28 cellular contexts compared by ENCODE assay signal in the genomic region with DNA sequence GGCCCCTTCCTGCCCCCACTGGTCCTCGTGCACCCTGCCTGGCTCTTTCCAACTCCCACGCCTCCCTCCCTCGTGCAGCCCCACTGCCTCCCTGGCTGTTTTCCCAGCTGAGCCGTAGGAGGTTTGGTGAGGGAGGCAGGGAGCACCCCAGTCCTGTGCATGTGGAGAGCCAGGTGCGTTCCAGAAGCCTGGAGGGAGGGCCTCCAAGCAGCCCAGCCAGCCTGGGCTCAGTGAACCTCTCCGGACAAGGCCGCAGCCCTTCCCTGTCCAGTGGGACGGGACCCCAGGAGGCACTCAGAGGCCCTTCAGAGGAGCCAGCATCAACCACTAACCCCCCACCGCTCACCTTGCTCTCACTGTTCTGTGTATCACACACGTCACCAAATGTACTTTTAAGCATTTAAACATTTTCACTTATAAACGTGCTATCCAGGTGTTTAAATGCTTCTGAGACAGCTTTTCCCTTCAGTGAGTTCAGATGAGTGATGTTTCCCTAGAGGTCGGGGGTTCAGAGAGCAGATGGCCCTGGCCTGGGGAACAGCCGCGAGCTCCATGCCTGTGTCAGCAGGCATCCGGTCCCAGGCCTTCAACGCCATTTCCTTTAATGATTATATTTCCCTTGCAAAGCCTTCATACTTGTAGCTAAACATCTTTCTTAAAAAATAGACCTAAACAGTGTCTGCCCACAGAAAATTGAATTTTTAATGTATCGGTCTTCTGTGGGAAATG.
DNase-seq lines count a peak whose midpoint lies in the region; ATAC-seq and TF ChIP-seq lines count a peak whose summit lies in the region.
"Had no signal": no experiment of that assay in that cellular context is flagged by ENCODE, and none has a peak within 500 bp of the region (broad histone marks: within the 10 kb centered on the region; RNA-seq: fewer than 3 reads in every experiment).

No MANE protein-coding gene starts in this region.

- no peak for TF ChIP-seq RAD21 in Ishikawa (IDR thresholded peaks at IDR 0.05; ENCODE audit: low read depth)

- no peak for ATAC-seq in HG02970 (IDR thresholded peaks at IDR 0.05; ENCODE audit: low FRiP score, unreplicated experiment)
- ATAC-seq: body of pancreas; effector memory CD8-positive, alpha-beta T cell; K562; PC-3; Right ventricle myocardium inferior; stimulated activated naive B cell treated with anti-CD40 and anti-IgM and Interleukin-4, amounts not matched to agents 10 μg/mL and 1 μg/mL and 100 μg/mL, for 72 hours had no signal

- H3K36me3 ChIP-seq in skeletal muscle tissue (ENCODE audit: control insufficient read depth in 3 of 3, insufficient read depth in 3 of 3, low read length in 3 of 3), result peaks cover 27 to 45% (median 31%) of the 10 kb centered on the region in 3 donors
- H3K36me3 ChIP-seq: MG63 had no signal

- DNase-seq in fibroblast of pulmonary artery (ENCODE audit: low read depth), result peak; percentile 24
- DNase-seq in lung microvascular endothelial cell (ENCODE audit: low read depth in 2 of 2), result peak; percentile 41 to 68
- DNase-seq in amniotic stem cell (lab: John Stamatoyannopoulos, UW), result no peak
- no peak for DNase-seq in NCI-H2081 treated with DMSO at 0.1 percent for 48 hours (lab: John Stamatoyannopoulos, UW)
- no peak for DNase-seq in HuH-7 (ENCODE audit: low spot score)
- DNase-seq: activated CD4-positive, alpha-beta memory T cell treated with anti-CD3 and anti-CD28 coated beads, Interleukin-2, amount 10 ng/mL, durations not matched to agents 7 days and 5 days; activated CD4-positive, CD25-positive, alpha-beta regulatory T cell; activated effector memory CD4-positive, alpha-beta T cell treated with anti-CD3 and anti-CD28 coated beads, Interleukin-2, amount 50 U/mL, for 16 hours; activated naive CD8-positive, alpha-beta T cell treated with anti-CD3 and anti-CD28 coated beads, Interleukin-2, amount 10 ng/mL, durations not matched to agents 7 days and 5 days; activated T-cell treated with anti-CD3 and anti-CD28 coated beads for 4 hours; body of pancreas; effector memory CD8-positive, alpha-beta T cell; HCEC 1CT; kidney; MG63; NCI-H1417 treated with DMSO at 0.1 percent for 48 hours; NCI-H524; nucleus accumbens; PC-3; stimulated activated CD4-positive, alpha-beta T cell treated with anti-CD3 and anti-CD28 coated beads, Interleukin-4, amount 100 ng/mL, for 1 hour; stimulated activated naive B cell treated with anti-CD40 and anti-IgM and Interleukin-4, amounts not matched to agents 10 μg/mL and 1 μg/mL and 100 μg/mL, for 72 hours had no signal

- H3K27me3 ChIP-seq in skeletal muscle tissue (ENCODE audit: control insufficient read depth in 3 of 3, insufficient read depth in 3 of 3, low read length in 3 of 3), result no peaks in the 10 kb centered on the region
- H3K27me3 ChIP-seq: body of pancreas, esophagus muscularis mucosa, MG63 had no signal

- no peaks in the 10 kb centered on the region for H3K4me1 ChIP-seq in skeletal muscle tissue (ENCODE audit: control insufficient read depth in 3 of 3, insufficient read depth in 3 of 3, low read length in 3 of 3)
- H3K4me1 ChIP-seq: body of pancreas, esophagus muscularis mucosa had no signal

- no peak for TF ChIP-seq CTCF in fibroblast of pulmonary artery (IDR thresholded peaks at IDR 0.05; ENCODE audit: low read length, missing control alignments)

- peak overlapping the region; percentile 2 for H3K27ac ChIP-seq in skeletal muscle tissue (ENCODE audit: low read depth, low read length)
- H3K27ac ChIP-seq: body of pancreas, C4-2B, esophagus muscularis mucosa had no signal

- H3K4me3 ChIP-seq in fibroblast of pulmonary artery (replicated peaks; ENCODE audit: low read depth, low read length) (no peak overlapping the region), skeletal muscle tissue (ENCODE audit: low read length in 3 of 3) (no peak overlapping the region)
- H3K4me3 ChIP-seq: body of pancreas, esophagus muscularis mucosa, K562, MG63 had no signal

- TF ChIP-seq EP300 in Ishikawa (IDR thresholded peaks at IDR 0.05; ENCODE audit: borderline replicate concordance), result no peak

- no peaks in the 10 kb centered on the region for H3K9me3 ChIP-seq in skeletal muscle tissue (ENCODE audit: control insufficient read depth in 3 of 3, low read length in 3 of 3)
- H3K9me3 ChIP-seq: body of pancreas, esophagus muscularis mucosa, MG63 had no signal

- no peak overlapping the region for H3K9ac ChIP-seq in skeletal muscle tissue (ENCODE audit: low read depth in 1 of 3, low read length in 3 of 3)

TF ChIP-seq in Ishikawa, 13 proteins besides CTCF, POLR2A, EP300 and RAD21:
- TF ChIP-seq TAF1 (IDR thresholded peaks at IDR 0.05; ENCODE audit: low read depth) (no peak), TEAD4 (IDR thresholded peaks at IDR 0.05) (no peak), YY1 (IDR thresholded peaks at IDR 0.05; ENCODE audit: low read depth) (no peak), TCF12 (IDR thresholded peaks at IDR 0.05; ENCODE audit: low read depth) (0 out of 2 replicates have a peak, but pooled peaks have one; percentile 19), NFIC (IDR thresholded peaks at IDR 0.05) (no peak), EGR1 (IDR thresholded peaks at IDR 0.05) (peak; percentile 68; the same call in 1 of the 2 replicates), FOXM1 (IDR thresholded peaks at IDR 0.05; ENCODE audit: borderline replicate concordance, low read depth) (no peak), CEBPB (IDR thresholded peaks at IDR 0.05) (no peak), CREB1 (IDR thresholded peaks at IDR 0.05; ENCODE audit: low read depth) (no peak), ZBTB7A (IDR thresholded peaks at IDR 0.05; ENCODE audit: low read depth) (no peak)
- TF ChIP-seq, protein P1, sequence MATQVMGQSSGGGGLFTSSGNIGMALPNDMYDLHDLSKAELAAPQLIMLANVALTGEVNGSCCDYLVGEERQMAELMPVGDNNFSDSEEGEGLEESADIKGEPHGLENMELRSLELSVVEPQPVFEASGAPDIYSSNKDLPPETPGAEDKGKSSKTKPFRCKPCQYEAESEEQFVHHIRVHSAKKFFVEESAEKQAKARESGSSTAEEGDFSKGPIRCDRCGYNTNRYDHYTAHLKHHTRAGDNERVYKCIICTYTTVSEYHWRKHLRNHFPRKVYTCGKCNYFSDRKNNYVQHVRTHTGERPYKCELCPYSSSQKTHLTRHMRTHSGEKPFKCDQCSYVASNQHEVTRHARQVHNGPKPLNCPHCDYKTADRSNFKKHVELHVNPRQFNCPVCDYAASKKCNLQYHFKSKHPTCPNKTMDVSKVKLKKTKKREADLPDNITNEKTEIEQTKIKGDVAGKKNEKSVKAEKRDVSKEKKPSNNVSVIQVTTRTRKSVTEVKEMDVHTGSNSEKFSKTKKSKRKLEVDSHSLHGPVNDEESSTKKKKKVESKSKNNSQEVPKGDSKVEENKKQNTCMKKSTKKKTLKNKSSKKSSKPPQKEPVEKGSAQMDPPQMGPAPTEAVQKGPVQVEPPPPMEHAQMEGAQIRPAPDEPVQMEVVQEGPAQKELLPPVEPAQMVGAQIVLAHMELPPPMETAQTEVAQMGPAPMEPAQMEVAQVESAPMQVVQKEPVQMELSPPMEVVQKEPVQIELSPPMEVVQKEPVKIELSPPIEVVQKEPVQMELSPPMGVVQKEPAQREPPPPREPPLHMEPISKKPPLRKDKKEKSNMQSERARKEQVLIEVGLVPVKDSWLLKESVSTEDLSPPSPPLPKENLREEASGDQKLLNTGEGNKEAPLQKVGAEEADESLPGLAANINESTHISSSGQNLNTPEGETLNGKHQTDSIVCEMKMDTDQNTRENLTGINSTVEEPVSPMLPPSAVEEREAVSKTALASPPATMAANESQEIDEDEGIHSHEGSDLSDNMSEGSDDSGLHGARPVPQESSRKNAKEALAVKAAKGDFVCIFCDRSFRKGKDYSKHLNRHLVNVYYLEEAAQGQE (IDR thresholded peaks at IDR 0.05; ENCODE audit: low read depth), result no peak
- TF ChIP-seq, protein P2, sequence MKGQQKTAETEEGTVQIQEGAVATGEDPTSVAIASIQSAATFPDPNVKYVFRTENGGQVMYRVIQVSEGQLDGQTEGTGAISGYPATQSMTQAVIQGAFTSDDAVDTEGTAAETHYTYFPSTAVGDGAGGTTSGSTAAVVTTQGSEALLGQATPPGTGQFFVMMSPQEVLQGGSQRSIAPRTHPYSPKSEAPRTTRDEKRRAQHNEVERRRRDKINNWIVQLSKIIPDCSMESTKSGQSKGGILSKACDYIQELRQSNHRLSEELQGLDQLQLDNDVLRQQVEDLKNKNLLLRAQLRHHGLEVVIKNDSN (IDR thresholded peaks at IDR 0.05), result no peak
- TF ChIP-seq, protein P3, sequence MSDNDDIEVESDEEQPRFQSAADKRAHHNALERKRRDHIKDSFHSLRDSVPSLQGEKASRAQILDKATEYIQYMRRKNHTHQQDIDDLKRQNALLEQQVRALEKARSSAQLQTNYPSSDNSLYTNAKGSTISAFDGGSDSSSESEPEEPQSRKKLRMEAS (IDR thresholded peaks at IDR 0.05), result peak; percentile 51

Comparison
In these comparisons a context has a peak if more than half of its experiments do, and no peak if none do; other contexts are left out.
1. DNase-seq: peak in fibroblast of pulmonary artery (single experiment) and lung microvascular endothelial cell (2 of 2); none in amniotic stem cell (single experiment), NCI-H2081 treated with DMSO at 0.1 percent for 48 hours (single experiment) and HuH-7 (single experiment).